12 cellular contexts compared by ENCODE assay signal in genomic region chr4:624705-625590, GRCh38. TPM values are rescaled to one million over a fixed set of nuclear protein-coding genes. Genes with fewer than 3 reads are reported as not detected.
DNase-seq lines count a peak whose midpoint lies in the region; ATAC-seq, FAIRE-seq and TF ChIP-seq lines count a peak whose summit lies in the region.
"Had no signal": no experiment of that assay in that cellular context is flagged by ENCODE, and none has a peak within 500 bp of the region (broad histone marks: within the 10 kb centered on the region; RNA-seq: fewer than 3 reads in every experiment).

Gene PDE6B (plus strand): TSS chr4:625573. CDS start chr4:625627, 54 bp downstream.

- no peak for ATAC-seq in CD8-positive, alpha-beta T cell
- no peak for ATAC-seq in natural killer cell treated with Interleukin-12 subunit alpha and Interleukin-12 subunit beta and Interleukin-15 and Interleukin-18, amount 100 ng/mL, for 72 hours
- ATAC-seq: mucosa of descending colon had no signal

- no peaks in the 10 kb centered on the region for H3K9me3 ChIP-seq in CD8-positive, alpha-beta T cell (ENCODE audit: low read length)
- H3K9me3 ChIP-seq in HUES48 (ENCODE audit: control insufficient read depth, insufficient read depth, low read length) (no peaks in the 10 kb centered on the region), H1 (ENCODE audit: insufficient read depth in 2 of 2, low read depth in 1 of 2, low read length in 1 of 2) (no peaks in the 10 kb centered on the region), small intestine (ENCODE audit: control insufficient read depth, low read depth) (no peaks in the 10 kb centered on the region)
- H3K9me3 ChIP-seq: mucosa of descending colon had no signal

- H3K36me3 ChIP-seq in CD8-positive, alpha-beta T cell (ENCODE audit: insufficient read depth, low read length) = no peaks in the 10 kb centered on the region
- H3K36me3 ChIP-seq in HUES48 (ENCODE audit: control insufficient read depth, insufficient read depth, low read length) (no peaks in the 10 kb centered on the region), H1 (ENCODE audit: control insufficient read depth in 2 of 4, insufficient read depth in 4 of 4, low read length in 3 of 4) (no peaks in the 10 kb centered on the region), small intestine (ENCODE audit: control insufficient read depth in 2 of 2, insufficient read depth in 2 of 2, low read length in 2 of 2) (no peaks in the 10 kb centered on the region)

- peak within 1 kb of the TSS; percentile 75 for H3K4ac ChIP-seq in H1 (replicated peaks; ENCODE audit: insufficient read length, low read depth, low read length)

- H3K56ac ChIP-seq in H1 (replicated peaks; ENCODE audit: insufficient read length, low read depth, low read length) = no peak within 1 kb of the TSS

- POLR2A ChIA-PET in CD8-positive, alpha-beta T cell (lab: Charles Lee) = no interaction called here
- POLR2A ChIA-PET in H1 (lab: Charles Lee; ENCODE audit: partially characterized antibody) = interaction anchor here (0.9 to 1.6 kb wide), 4 partner anchors 27 to 56 kb away, joined by 3 to 6 read pairs (median 4); no protein-coding TSS in a partner anchor
- POLR2A ChIA-PET in GM10248 (lab: Yijun Ruan, JAX) = no interaction called here

- H2BK20ac ChIP-seq in H1 (ENCODE audit: low read length) = peak within 1 kb of the TSS; percentile 38; the same call in 1 of the 2 replicates

- no peak within 1 kb of the TSS for H3K27ac ChIP-seq in CD8-positive, alpha-beta T cell (ENCODE audit: low read depth, low read length)
- H3K27ac ChIP-seq in HUES48 (ENCODE audit: low read depth, low read length) (peak within 1 kb of the TSS; percentile 34), H1 (ENCODE audit: low read depth, low read length) (no peak within 1 kb of the TSS), small intestine (ENCODE audit: low read depth in 1 of 2, low read length in 1 of 2) (no peak within 1 kb of the TSS)

- H2BK12ac ChIP-seq in H1 (ENCODE audit: low read depth, low read length) = peak within 1 kb of the TSS; percentile 89; the same call in 1 of the 2 replicates

- no peaks in the 10 kb centered on the region for H3K36me3 Mint-ChIP-seq in CD8-positive, alpha-beta T cell
- no peaks in the 10 kb centered on the region for H3K36me3 Mint-ChIP-seq in natural killer cell treated with Interleukin-12 subunit alpha and Interleukin-12 subunit beta and Interleukin-15 and Interleukin-18, amount 100 ng/mL, for 72 hours

- CTCF ChIA-PET in CD8-positive, alpha-beta T cell (lab: Charles Lee) = no interaction called here
- CTCF ChIA-PET in H1 (lab: Charles Lee; ENCODE audit: partially characterized antibody) (interaction anchor here (0.7 to 2.2 kb wide), 6 partner anchors 12 to 102 kb away, joined by 3 to 8 read pairs (median 3); no protein-coding TSS in a partner anchor), GM10248 (lab: Yijun Ruan, JAX) (no interaction called here)

- no peaks in the 10 kb centered on the region for H3K23me2 ChIP-seq in H1 (ENCODE audit: low read depth, low read length)

- H3K27me3 Mint-ChIP-seq in CD8-positive, alpha-beta T cell (ENCODE audit: low read depth) = peaks cover 20% of the 10 kb centered on the region
- peaks cover 0 to 3% of the 10 kb centered on the region in 2 donors for H3K27me3 Mint-ChIP-seq in natural killer cell treated with Interleukin-12 subunit alpha and Interleukin-12 subunit beta and Interleukin-15 and Interleukin-18, amount 100 ng/mL, for 72 hours

- FAIRE-seq in H1 (lab: Jason Lieb, UNC) (no peak), small intestine (lab: Jason Lieb, UNC) (no peak)
- FAIRE-seq: endometrium had no signal

- H3K9me3 Mint-ChIP-seq in CD8-positive, alpha-beta T cell = no peaks in the 10 kb centered on the region
- no peaks in the 10 kb centered on the region for H3K9me3 Mint-ChIP-seq in natural killer cell treated with Interleukin-12 subunit alpha and Interleukin-12 subunit beta and Interleukin-15 and Interleukin-18, amount 100 ng/mL, for 72 hours

- DNase-seq in CD8-positive, alpha-beta T cell = no peak
- DNase-seq in H1 (ENCODE audit: low read depth in 1 of 2, low spot score in 2 of 2) (no peak), GM10248 (ENCODE audit: extremely low spot score) (no peak), T-helper 9 cell (no peak), small intestine (no peak), middle frontal gyrus (ENCODE audit: extremely low spot score, low spot score) (no peak)
- DNase-seq in natural killer cell treated with Interleukin-12 subunit alpha and Interleukin-12 subunit beta and Interleukin-15 and Interleukin-18, amount 100 ng/mL, for 72 hours (ENCODE audit: low spot score) = no peak
- DNase-seq: DMS79, NCI-H1694 treated with DMSO at 0.1 percent for 48 hours had no signal

- H3K27me3 ChIP-seq in CD8-positive, alpha-beta T cell (ENCODE audit: insufficient read depth, low read length) = no peaks in the 10 kb centered on the region
- H3K27me3 ChIP-seq in HUES48 (ENCODE audit: control insufficient read depth, insufficient read depth, low read length) (no peaks in the 10 kb centered on the region), H1 (replicated peaks in 1 of 4; ENCODE audit: control insufficient read depth in 3 of 4, extremely low read depth in 1 of 4, insufficient read depth in 3 of 4, low read length in 3 of 4) (peaks cover 0 to 2% (median 0%) of the 10 kb centered on the region in 4 experiments; a peak in 1 of 7 replicates), small intestine (ENCODE audit: control insufficient read depth in 2 of 2, insufficient read depth in 2 of 2, low read length in 2 of 2) (peaks cover 0 to 2% of the 10 kb centered on the region in 2 donors)

- peaks cover 0 to 3% of the 10 kb centered on the region in 2 experiments for H4K20me1 ChIP-seq in H1 (replicated peaks in 1 of 2; ENCODE audit: control insufficient read depth in 1 of 2, insufficient read depth in 2 of 2, low read length in 2 of 2)

- WGBS in H1 (ENCODE audit: extremely low coverage in 1 of 2, insufficient coverage in 1 of 2, insufficient read length in 1 of 2, insufficient replicate concordance in 2 of 2, low coverage in 1 of 2, low lambda C conversion rate in 2 of 2, missing lambda C conversion rate in 1 of 2), 2 experiments = 86% methylated on average over 21 of the region's 21 CpGs; no CpG with 5 or more reads in 1 of the 2 experiments
- WGBS in small intestine, 3 donors = 76 to 80% (median 79%) methylated on average over 21 of the region's 21 CpGs

- H3K4me3 ChIP-seq in CD8-positive, alpha-beta T cell (ENCODE audit: low read depth, low read length) = no peak within 1 kb of the TSS
- no peak within 1 kb of the TSS for H3K4me3 ChIP-seq in HUES48 (ENCODE audit: low read depth, low read length)
- H3K4me3 ChIP-seq in H1 (ENCODE audit: extremely low read depth in 1 of 4, insufficient read depth in 2 of 4, low read depth in 3 of 4, low read length in 4 of 4) = no peak within 1 kb of the TSS
- no peak within 1 kb of the TSS for H3K4me3 ChIP-seq in small intestine (ENCODE audit: low read depth in 1 of 2, low read length in 2 of 2)
- H3K4me3 ChIP-seq: mucosa of descending colon had no signal

- 0 out of 4 replicates have a peak within 1 kb of the TSS, but pooled peaks of 1 of the 2 experiments have one; percentile 10 for H3K4me2 ChIP-seq in H1 (ENCODE audit: insufficient read depth in 1 of 2, low read depth in 2 of 2, low read length in 2 of 2)

- H3K9ac ChIP-seq in HUES48 (ENCODE audit: low read depth, low read length) = no peak within 1 kb of the TSS
- no peak within 1 kb of the TSS for H3K9ac ChIP-seq in H1 (replicated peaks in 1 of 4; ENCODE audit: extremely low read depth in 1 of 4, low read depth in 3 of 4, low read length in 3 of 4)

- H3K27ac Mint-ChIP-seq in CD8-positive, alpha-beta T cell = no peak within 1 kb of the TSS
- no peak within 1 kb of the TSS for H3K27ac Mint-ChIP-seq in natural killer cell treated with Interleukin-12 subunit alpha and Interleukin-12 subunit beta and Interleukin-15 and Interleukin-18, amount 100 ng/mL, for 72 hours

- no peak within 1 kb of the TSS for H4K5ac ChIP-seq in H1 (ENCODE audit: insufficient read length, low read depth, low read length)

- no peak within 1 kb of the TSS for H2AK5ac ChIP-seq in H1 (ENCODE audit: low read depth, low read length)

- no peak within 1 kb of the TSS for H2BK120ac ChIP-seq in H1 (replicated peaks; ENCODE audit: low read depth, low read length)

- TF ChIP-seq EP300 in H1 (IDR thresholded peaks at IDR 0.05; ENCODE audit: borderline replicate concordance in 1 of 2, low read depth in 2 of 2, low read length in 2 of 2) = no peak

- no peak for TF ChIP-seq POLR2A in H1 (IDR thresholded peaks at IDR 0.05; ENCODE audit: control extremely low read depth in 1 of 2, low read depth in 2 of 2, low read length in 2 of 2)

- H4K8ac ChIP-seq in H1 (ENCODE audit: extremely low read depth, insufficient read depth, low read length) = peak within 1 kb of the TSS; percentile 62

- H2BK5ac ChIP-seq in H1 (ENCODE audit: low read depth, low read length) = peak within 1 kb of the TSS; percentile 24; the same call in 1 of the 2 replicates

- H2AFZ ChIP-seq in H1 (ENCODE audit: low read length) = no peak within 1 kb of the TSS

- no peak within 1 kb of the TSS for H3K4me3 Mint-ChIP-seq in CD8-positive, alpha-beta T cell
- no peak within 1 kb of the TSS for H3K4me3 Mint-ChIP-seq in natural killer cell treated with Interleukin-12 subunit alpha and Interleukin-12 subunit beta and Interleukin-15 and Interleukin-18, amount 100 ng/mL, for 72 hours

- H2BK15ac ChIP-seq in H1 (ENCODE audit: low read length) = peak within 1 kb of the TSS; percentile 99

- no peaks in the 10 kb centered on the region for H3K79me2 ChIP-seq in H1 (ENCODE audit: control insufficient read depth in 1 of 2, insufficient read depth in 2 of 2, low read length in 2 of 2)

- peak within 1 kb of the TSS; percentile 83; the same call in 1 of the 2 replicates for H3K18ac ChIP-seq in H1 (ENCODE audit: extremely low read depth, low read length)

- peak within 1 kb of the TSS; percentile 87 for H4K91ac ChIP-seq in H1 (replicated peaks; ENCODE audit: insufficient read length, low read length)

- intact Hi-C loops in CD8-positive, alpha-beta T cell (cut with DNase I, micrococcal nuclease) = no loop called here

- H3K14ac ChIP-seq in H1 (ENCODE audit: insufficient read length) = no peak within 1 kb of the TSS

- no peak for TF ChIP-seq CTCF in CD8-positive, alpha-beta T cell (IDR thresholded peaks at IDR 0.05)
- TF ChIP-seq CTCF in H1 (IDR thresholded peaks at IDR 0.05; ENCODE audit: control extremely low read depth in 1 of 3, insufficient read depth in 1 of 3, low read depth in 1 of 3, low read length in 3 of 3) (peak in 2 of 3 experiments; percentile 24 to 33; a peak in 3 of 4 replicates), GM10248 (IDR thresholded peaks at IDR 0.05; ENCODE audit: control extremely low read depth, extremely low read depth, low read depth, missing control alignments) (no peak)

- H3K23ac ChIP-seq in H1 (ENCODE audit: insufficient read length) = no peak within 1 kb of the TSS

- H3K4me1 Mint-ChIP-seq in CD8-positive, alpha-beta T cell (ENCODE audit: low read depth) = no peaks in the 10 kb centered on the region
- H3K4me1 Mint-ChIP-seq in natural killer cell treated with Interleukin-12 subunit alpha and Interleukin-12 subunit beta and Interleukin-15 and Interleukin-18, amount 100 ng/mL, for 72 hours (ENCODE audit: low read depth in 2 of 2) = no peaks in the 10 kb centered on the region

- TF ChIP-seq RAD21 in H1 (IDR thresholded peaks at IDR 0.05 in 1 of 2, conservative IDR thresholded peaks at IDR 0.05 in 1 of 2; ENCODE audit: low read depth in 2 of 2, low read length in 2 of 2) = peak; percentile 55 to 62

- H3K79me1 ChIP-seq in H1 (ENCODE audit: low read depth, low read length) = no peaks in the 10 kb centered on the region; the same call in 1 of the 2 replicates

- no peaks in the 10 kb centered on the region for H3K4me1 ChIP-seq in CD8-positive, alpha-beta T cell (ENCODE audit: insufficient read depth, low read length)
- H3K4me1 ChIP-seq in HUES48 (ENCODE audit: control insufficient read depth, insufficient read depth, low read length) (peaks cover 5% of the 10 kb centered on the region; the same call in 1 of the 2 replicates), H1 (replicated peaks in 1 of 4; ENCODE audit: control insufficient read depth in 3 of 4, insufficient read depth in 4 of 4, low read length in 3 of 4) (peaks cover 0 to 18% (median 8%) of the 10 kb centered on the region in 4 experiments; a peak in 5 of 7 replicates), small intestine (ENCODE audit: control insufficient read depth in 2 of 2, insufficient read depth in 1 of 2, low read depth in 1 of 2, low read length in 1 of 2) (no peaks in the 10 kb centered on the region)

RNA-seq across cellular contexts. Expression of gene PDE6B, which starts in this region (rescaled TPM):
- total RNA-seq in CD8-positive, alpha-beta T cell = 10 to 100 TPM; 10.3 to 10.4 TPM
- 4.1 and 4.5 TPM in 2 replicates for total RNA-seq in H1 (2021; fragmentation: NEBNext Ultra II Directional; extraction: Animal tissue kit (Norgen Biotek cat#: 25700))
- polyA plus RNA-seq in H1 (2011; rRNA removed) (8.0 and 8.4 TPM in 2 replicates), small intestine (1 to 10 TPM in 1 of 3 donors, not detected in 2; 1.8 TPM)
- polyA plus RNA-seq in H1 (2011; cell fraction: cytosol; rRNA removed) = 11.1 TPM
- 14.3 TPM for polyA plus RNA-seq in H1 (2011; cell fraction: nucleus; rRNA removed)
- 9.1 to 17.0 TPM (median 14.1 TPM) in 4 replicates for polyA plus RNA-seq in H1 (2012, experiment 1 of 2)
- 4.3 TPM for polyA plus RNA-seq in H1 (2012, experiment 2 of 2)
- polyA plus RNA-seq in H1 (2013, experiment 1 of 2) = 1.3 TPM
- 2.1 TPM for polyA plus RNA-seq in H1 (2013, experiment 2 of 2)
- polyA minus RNA-seq in H1 (2011; rRNA and poly(A)+ RNA removed) = 11.1 and 16.4 TPM in 2 replicates
- 6.8 TPM for polyA minus RNA-seq in H1 (2011; cell fraction: cytosol; rRNA and poly(A)+ RNA removed)
- 9.4 TPM for polyA minus RNA-seq in H1 (2011; cell fraction: nucleus; rRNA and poly(A)+ RNA removed)
- 10 to 100 TPM; 14.1 to 14.8 TPM for total RNA-seq in natural killer cell treated with Interleukin-12 subunit alpha and Interleukin-12 subunit beta and Interleukin-15 and Interleukin-18, amount 100 ng/mL, for 72 hours

Comparison
In these comparisons a context has a peak if more than half of its experiments do, and no peak if none do; other contexts are left out.
1. CTCF ChIP-seq: peak in H1 (2 of 3); none in CD8-positive, alpha-beta T cell (single experiment) and GM10248 (single experiment).